11 cellular contexts compared by ENCODE assay signal in the genomic region with DNA sequence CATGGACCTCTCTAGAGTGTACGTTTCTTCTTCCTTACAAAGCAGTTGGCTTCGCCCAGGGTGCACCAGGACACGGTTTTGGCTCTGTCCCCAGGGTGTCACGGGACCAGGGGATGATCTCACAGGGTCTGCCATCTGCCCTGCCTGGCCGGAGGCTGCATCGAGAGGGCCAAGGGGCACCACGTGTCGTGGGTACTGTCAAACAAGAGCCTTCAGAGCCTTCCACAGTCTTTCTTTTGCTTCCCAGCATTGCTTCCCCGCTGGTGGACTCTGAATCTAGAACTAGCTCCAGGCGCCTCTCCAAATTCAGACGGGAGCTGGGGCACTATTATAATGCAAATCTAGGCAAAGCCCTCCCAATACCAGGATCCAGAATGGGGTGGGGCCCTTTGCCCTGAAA. TPM values are rescaled to one million over a fixed set of nuclear protein-coding genes. Genes with fewer than 3 reads are reported as not detected.
DNase-seq lines count a peak whose midpoint lies in the region; ATAC-seq, FAIRE-seq and TF ChIP-seq lines count a peak whose summit lies in the region.
"Had no signal": no experiment of that assay in that cellular context is flagged by ENCODE, and none has a peak within 500 bp of the region (broad histone marks: within the 10 kb centered on the region; RNA-seq: fewer than 3 reads in every experiment).

No MANE protein-coding gene starts in this region.

- ATAC-seq in pancreas: peak; percentile 28 to 67 (median 41)
- ATAC-seq in GM21786 (IDR thresholded peaks at IDR 0.05; ENCODE audit: unreplicated experiment): no peak

- H3K27ac ChIP-seq in pancreas: no peak overlapping the region
- H3K27ac ChIP-seq: cardiac muscle cell had no signal

- intact Hi-C loops in pancreas (cut with DNase I): no loop called here

- H3K4me1 ChIP-seq in pancreas: no peaks in the 10 kb centered on the region

- FAIRE-seq in pancreas (lab: Jason Lieb, UNC): no peak
- FAIRE-seq: D721Med had no signal

- H3K36me3 ChIP-seq in pancreas: no peaks in the 10 kb centered on the region
- H3K36me3 ChIP-seq: cardiac muscle cell had no signal

- no peak overlapping the region for H3K4me3 ChIP-seq in pancreas
- H3K4me3 ChIP-seq: cardiac muscle cell, lung had no signal

- WGBS in pancreas, 2 donors: 45% methylated on average over 11 of the region's 11 CpGs

- peak; percentile 74 for DNase-seq in D341Med (ENCODE audit: low spot score)
- peak; percentile 30 for DNase-seq in NCI-H524 treated with DMSO at 0.1 percent for 48 hours (lab: John Stamatoyannopoulos, UW)
- DNase-seq in foreskin melanocyte: peak; percentile 81
- DNase-seq in pancreas: peak in 3 of 6 donors; percentile 11 to 22 (median 18)
- DNase-seq in NOMO-1 treated with dmso at 0.1 percent for 144 hours (lab: John Stamatoyannopoulos, UW; ENCODE audit: unreplicated experiment): no peak
- DNase-seq in UCSD-AML1 (lab: John Stamatoyannopoulos, UW; ENCODE audit: unreplicated experiment): no peak
- no peak for DNase-seq in activated T-cell treated with anti-CD3 and anti-CD28 coated beads, Interleukin-2, amount 50 U/mL, for 48 hours

- H3K9me3 ChIP-seq in pancreas: no peaks in the 10 kb centered on the region

- TF ChIP-seq CTCF in pancreas (IDR thresholded peaks at IDR 0.05): no peak

- H3K27me3 ChIP-seq in pancreas: no peaks in the 10 kb centered on the region

RNA-seq across cellular contexts. Expression of gene MAPT, which starts 47.9 kb away (rescaled TPM):
- 1 to 10 TPM; 1.1 to 2.8 (median 1.7) TPM for total RNA-seq in pancreas
- polyA plus RNA-seq in pancreas: 1 to 10 TPM; 1.1 to 3.2 TPM

RNA-seq across cellular contexts. Expression of gene STH, which starts 56.8 kb away (rescaled TPM):
- not detected for total RNA-seq in pancreas
- polyA plus RNA-seq in pancreas: not detected
- total RNA-seq: cardiac muscle cell, lung had no signal
- polyA plus RNA-seq: cardiac muscle cell, lung had no signal

Comparison
In these comparisons a context has a peak if more than half of its experiments do, and no peak if none do; other contexts are left out.
1. DNase-seq: peak in D341Med (single experiment), NCI-H524 treated with DMSO at 0.1 percent for 48 hours (single experiment) and foreskin melanocyte (single experiment); none in NOMO-1 treated with dmso at 0.1 percent for 144 hours (single experiment), UCSD-AML1 (single experiment) and activated T-cell treated with anti-CD3 and anti-CD28 coated beads, Interleukin-2, amount 50 U/mL, for 48 hours (0 of 2).